Comparison of ENCODE assay signal across 13 cellular contexts in genomic region chr13:74825170-74825948, GRCh38.
A peak's percentile ranks its signal among the peaks of the same experiment; 100 is the strongest.
DNase-seq lines count a peak whose midpoint lies in the region; ATAC-seq and TF ChIP-seq lines count a peak whose summit lies in the region.
"Had no signal": no experiment of that assay in that cellular context is flagged by ENCODE, and none has a peak within 500 bp of the region (broad histone marks: within the 10 kb centered on the region; RNA-seq: fewer than 3 reads in every experiment).

No MANE protein-coding gene starts in this region.

- intact Hi-C loops in Right ventricle myocardium superior (cut with DNase I) (no loop called here), Right ventricle myocardium inferior (cut with DNase I) (no loop called here), left ventricle myocardium superior (cut with micrococcal nuclease) (no loop called here)

- peak; percentile 68 for ATAC-seq in Right ventricle myocardium superior (ENCODE audit: poor library complexity)
- no peak for ATAC-seq in Right ventricle myocardium inferior
- peak; percentile 79 for ATAC-seq in left ventricle myocardium superior
- no peak for ATAC-seq in HG03095 (IDR thresholded peaks at IDR 0.05; ENCODE audit: unreplicated experiment)
- no peak for ATAC-seq in GM18909 (IDR thresholded peaks at IDR 0.05; ENCODE audit: poor library complexity, unreplicated experiment)

- H3K27ac ChIP-seq in tibial nerve: no peak overlapping the region
- H3K27ac ChIP-seq: esophagus muscularis mucosa, HL-60 had no signal

- in situ Hi-C loops in astrocyte of the spinal cord (cut with HindIII; ENCODE audit: low sequenced_read_pairs): no loop called here

- no peaks in the 10 kb centered on the region for H3K36me3 ChIP-seq in tibial nerve
- H3K36me3 ChIP-seq: esophagus muscularis mucosa, spleen had no signal

- peak; percentile 14 to 68 for TF ChIP-seq EP300 in tibial nerve (IDR thresholded peaks at IDR 0.05)

- no peak for DNase-seq in Right ventricle myocardium superior
- no peak for DNase-seq in Right ventricle myocardium inferior (ENCODE audit: missing footprints)
- peak; percentile 64 for DNase-seq in astrocyte of the spinal cord (ENCODE audit: low read depth, low spot score)
- no peak for DNase-seq in left ventricle myocardium superior
- no peak for DNase-seq in tibial nerve (ENCODE audit: low spot score in 2 of 2)
- no peak for DNase-seq in DMS79 (lab: John Stamatoyannopoulos, UW)
- DNase-seq: activated CD4-positive, alpha-beta T cell treated with anti-CD3 and anti-CD28 coated beads for 4 hours; NCI-H2029 treated with DMSO at 0.1 percent for 48 hours; spleen had no signal

- no peaks in the 10 kb centered on the region for H3K27me3 ChIP-seq in tibial nerve
- H3K27me3 ChIP-seq: esophagus muscularis mucosa, spleen had no signal

- WGBS in tibial nerve, 2 donors: 82 to 88% methylated on average over 2 of the region's 2 CpGs

- no peak overlapping the region for H3K4me3 ChIP-seq in astrocyte of the spinal cord (ENCODE audit: low read depth, low read length)
- H3K4me3 ChIP-seq in tibial nerve: no peak overlapping the region
- H3K4me3 ChIP-seq: esophagus muscularis mucosa, spleen had no signal

- H3K9me3 ChIP-seq in tibial nerve: no peaks in the 10 kb centered on the region
- H3K9me3 ChIP-seq: esophagus muscularis mucosa, spleen had no signal

- TF ChIP-seq POLR2A in tibial nerve (IDR thresholded peaks at IDR 0.05): no peak

- peaks cover 0 to 9% (median 0%) of the 10 kb centered on the region in 4 donors for H3K4me1 ChIP-seq in tibial nerve
- H3K4me1 ChIP-seq: esophagus muscularis mucosa, spleen had no signal

- TF ChIP-seq CTCF in astrocyte of the spinal cord (IDR thresholded peaks at IDR 0.05; ENCODE audit: low read depth, low read length) (no peak), tibial nerve (IDR thresholded peaks at IDR 0.05) (no peak)

Comparison
In these comparisons a context has a peak if more than half of its experiments do, and no peak if none do; other contexts are left out.
1. ATAC-seq: peak in Right ventricle myocardium superior (single experiment) and left ventricle myocardium superior (single experiment); none in Right ventricle myocardium inferior (single experiment), HG03095 (single experiment) and GM18909 (single experiment).